ENCODE assay signal across 2 cellular contexts in the genomic region with DNA sequence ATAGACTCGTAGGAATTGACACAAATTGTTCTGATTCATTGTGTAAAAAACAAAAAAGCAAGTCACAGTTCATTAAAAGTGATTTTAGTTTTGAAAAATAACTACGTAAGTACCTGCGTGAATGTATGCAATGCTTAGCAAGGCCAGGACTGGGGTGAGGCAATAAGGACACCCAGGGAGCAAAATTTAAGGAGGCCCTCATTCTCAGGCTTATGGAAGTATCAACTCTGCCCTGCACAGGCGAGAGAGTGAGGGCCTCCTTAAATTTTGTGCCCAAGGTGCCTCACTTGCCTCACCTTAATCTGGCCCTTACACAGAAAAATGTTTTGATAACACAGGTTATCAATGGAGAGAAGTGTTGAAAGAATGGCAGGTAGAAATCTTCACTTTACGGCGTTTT.
TF ChIP-seq lines count a peak whose summit lies in the region.

No MANE protein-coding gene starts in this region.

TF ChIP-seq in HepG2, 621 proteins besides CTCF, POLR2A, EP300 and RAD21:
- no peak for TF ChIP-seq NFE2L1 (CRISPR knock-in tag; IDR thresholded peaks at IDR 0.05; ENCODE audit: borderline replicate concordance)
- TF ChIP-seq, protein P1, sequence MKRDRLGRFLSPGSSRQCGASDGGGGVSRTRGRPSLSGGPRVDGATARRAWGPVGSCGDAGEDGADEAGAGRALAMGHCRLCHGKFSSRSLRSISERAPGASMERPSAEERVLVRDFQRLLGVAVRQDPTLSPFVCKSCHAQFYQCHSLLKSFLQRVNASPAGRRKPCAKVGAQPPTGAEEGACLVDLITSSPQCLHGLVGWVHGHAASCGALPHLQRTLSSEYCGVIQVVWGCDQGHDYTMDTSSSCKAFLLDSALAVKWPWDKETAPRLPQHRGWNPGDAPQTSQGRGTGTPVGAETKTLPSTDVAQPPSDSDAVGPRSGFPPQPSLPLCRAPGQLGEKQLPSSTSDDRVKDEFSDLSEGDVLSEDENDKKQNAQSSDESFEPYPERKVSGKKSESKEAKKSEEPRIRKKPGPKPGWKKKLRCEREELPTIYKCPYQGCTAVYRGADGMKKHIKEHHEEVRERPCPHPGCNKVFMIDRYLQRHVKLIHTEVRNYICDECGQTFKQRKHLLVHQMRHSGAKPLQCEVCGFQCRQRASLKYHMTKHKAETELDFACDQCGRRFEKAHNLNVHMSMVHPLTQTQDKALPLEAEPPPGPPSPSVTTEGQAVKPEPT (CRISPR knock-in tag; IDR thresholded peaks at IDR 0.05; ENCODE audit: low read depth) = 0 out of 2 replicates have a peak, but pooled peaks have one; percentile 28

TF ChIP-seq in WTC11, 78 proteins besides CTCF, POLR2A, EP300 and RAD21:
- TF ChIP-seq, protein P2, sequence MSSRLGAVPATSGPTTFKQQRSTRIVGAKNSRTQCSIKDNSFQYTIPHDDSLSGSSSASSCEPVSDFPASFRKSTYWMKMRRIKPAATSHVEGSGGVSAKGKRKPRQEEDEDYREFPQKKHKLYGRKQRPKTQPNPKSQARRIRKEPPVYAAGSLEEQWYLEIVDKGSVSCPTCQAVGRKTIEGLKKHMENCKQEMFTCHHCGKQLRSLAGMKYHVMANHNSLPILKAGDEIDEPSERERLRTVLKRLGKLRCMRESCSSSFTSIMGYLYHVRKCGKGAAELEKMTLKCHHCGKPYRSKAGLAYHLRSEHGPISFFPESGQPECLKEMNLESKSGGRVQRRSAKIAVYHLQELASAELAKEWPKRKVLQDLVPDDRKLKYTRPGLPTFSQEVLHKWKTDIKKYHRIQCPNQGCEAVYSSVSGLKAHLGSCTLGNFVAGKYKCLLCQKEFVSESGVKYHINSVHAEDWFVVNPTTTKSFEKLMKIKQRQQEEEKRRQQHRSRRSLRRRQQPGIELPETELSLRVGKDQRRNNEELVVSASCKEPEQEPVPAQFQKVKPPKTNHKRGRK (CRISPR knock-in tag; IDR thresholded peaks at IDR 0.05; ENCODE audit: borderline replicate concordance) = no peak
- TF ChIP-seq NR1H2 (CRISPR knock-in tag; IDR thresholded peaks at IDR 0.05) (no peak), SP1 (CRISPR knock-in tag; conservative IDR thresholded peaks at IDR 0.05) (no peak), JUN (CRISPR knock-in tag; IDR thresholded peaks at IDR 0.05) (no peak)
- TF ChIP-seq, protein P3, sequence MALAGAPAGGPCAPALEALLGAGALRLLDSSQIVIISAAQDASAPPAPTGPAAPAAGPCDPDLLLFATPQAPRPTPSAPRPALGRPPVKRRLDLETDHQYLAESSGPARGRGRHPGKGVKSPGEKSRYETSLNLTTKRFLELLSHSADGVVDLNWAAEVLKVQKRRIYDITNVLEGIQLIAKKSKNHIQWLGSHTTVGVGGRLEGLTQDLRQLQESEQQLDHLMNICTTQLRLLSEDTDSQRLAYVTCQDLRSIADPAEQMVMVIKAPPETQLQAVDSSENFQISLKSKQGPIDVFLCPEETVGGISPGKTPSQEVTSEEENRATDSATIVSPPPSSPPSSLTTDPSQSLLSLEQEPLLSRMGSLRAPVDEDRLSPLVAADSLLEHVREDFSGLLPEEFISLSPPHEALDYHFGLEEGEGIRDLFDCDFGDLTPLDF (CRISPR knock-in tag; IDR thresholded peaks at IDR 0.05) = no peak
- TF ChIP-seq, protein P4, sequence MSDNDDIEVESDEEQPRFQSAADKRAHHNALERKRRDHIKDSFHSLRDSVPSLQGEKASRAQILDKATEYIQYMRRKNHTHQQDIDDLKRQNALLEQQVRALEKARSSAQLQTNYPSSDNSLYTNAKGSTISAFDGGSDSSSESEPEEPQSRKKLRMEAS (CRISPR knock-in tag; IDR thresholded peaks at IDR 0.05) = no peak
- TF ChIP-seq, protein P5, sequence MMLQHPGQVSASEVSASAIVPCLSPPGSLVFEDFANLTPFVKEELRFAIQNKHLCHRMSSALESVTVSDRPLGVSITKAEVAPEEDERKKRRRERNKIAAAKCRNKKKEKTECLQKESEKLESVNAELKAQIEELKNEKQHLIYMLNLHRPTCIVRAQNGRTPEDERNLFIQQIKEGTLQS (CRISPR knock-in tag; conservative IDR thresholded peaks at IDR 0.05) = no peak
